In the genomic region with DNA sequence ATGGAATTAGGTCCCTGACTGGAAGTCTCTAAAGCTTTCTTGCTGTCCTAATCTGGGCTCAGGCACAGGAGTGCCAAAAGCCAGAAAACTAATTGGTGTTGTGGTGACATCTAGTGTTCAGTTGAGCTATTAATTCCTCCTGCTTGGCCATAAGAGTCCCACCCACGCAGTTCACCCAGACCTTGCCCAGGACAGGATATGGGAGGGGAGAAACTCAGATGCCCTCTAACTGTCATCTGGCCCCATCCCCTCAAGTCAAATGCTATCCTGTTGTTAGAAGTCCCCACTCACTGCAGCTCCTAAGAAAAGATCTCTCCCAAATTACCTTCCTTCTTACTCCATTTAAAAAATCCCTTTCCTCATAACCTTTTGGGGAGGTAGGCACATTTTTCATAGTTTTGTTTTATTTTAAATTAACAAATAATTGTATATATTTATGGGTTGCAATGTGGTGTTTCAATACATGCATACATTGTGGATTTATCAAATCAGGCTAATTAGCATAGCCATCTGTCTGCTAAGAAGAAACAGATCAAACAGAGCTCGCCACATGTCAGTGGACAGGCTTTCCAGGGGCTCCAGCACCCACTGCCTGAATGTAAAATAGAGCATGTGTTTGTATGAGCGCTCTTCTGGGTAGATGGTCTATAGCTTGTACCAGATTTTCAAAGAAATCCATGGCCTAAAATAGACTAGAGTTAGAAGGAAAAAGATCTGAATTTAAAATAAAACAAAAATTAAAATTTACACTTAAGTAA, we compare ENCODE assay signal across 8 cellular contexts.
A peak's percentile ranks its signal among the peaks of the same experiment; 100 is the strongest.
DNase-seq lines count a peak whose midpoint lies in the region; ATAC-seq and TF ChIP-seq lines count a peak whose summit lies in the region.

No MANE protein-coding gene starts in this region.

- TF ChIP-seq EP300 in SK-N-SH (IDR thresholded peaks at IDR 0.05; ENCODE audit: borderline replicate concordance in 1 of 2, low read depth in 1 of 2, low read length in 1 of 2), result peak in 1 of 2 experiments; percentile 82; a peak in 2 of 4 replicates

- no peaks in the 10 kb centered on the region for H4K20me1 ChIP-seq in SK-N-SH (ENCODE audit: insufficient read depth)

- ATAC-seq in GM18505 (IDR thresholded peaks at IDR 0.05; ENCODE audit: unreplicated experiment) (peak; percentile 61), HG02852 (IDR thresholded peaks at IDR 0.05; ENCODE audit: unreplicated experiment) (peak; percentile 54)

- no peaks in the 10 kb centered on the region for H3K9me2 ChIP-seq in SK-N-SH

- H3K4me1 ChIP-seq in SK-N-SH (ENCODE audit: control insufficient read depth in 1 of 2, insufficient read depth in 2 of 2, low read depth in 1 of 2, low read length in 1 of 2), result peaks cover 21 to 38% of the 10 kb centered on the region in 2 experiments

- peak overlapping the region in 1 of 2 experiments; percentile 7; a peak in 1 of 4 replicates for H3K4me3 ChIP-seq in SK-N-SH (ENCODE audit: low read depth in 2 of 2, low read length in 1 of 2)

- TF ChIP-seq POLR2A in GM18505 (IDR thresholded peaks at IDR 0.05; ENCODE audit: borderline replicate concordance, extremely low read depth, insufficient read depth, insufficient read length), result no peak

- H3K4me2 ChIP-seq in SK-N-SH, result no peak overlapping the region

- peak overlapping the region in 2 of 5 experiments; percentile 28 to 63 for H3K4me3 Mint-ChIP-seq in brain

- H3K36me3 ChIP-seq in SK-N-SH (replicated peaks in 1 of 2; ENCODE audit: control insufficient read depth in 1 of 2, insufficient read depth in 2 of 2, low read length in 1 of 2), result no peaks in the 10 kb centered on the region

- POLR2A ChIA-PET in SK-N-SH (lab: Yijun Ruan, JAX), result interaction anchor here (0.8 to 1.5 kb wide), 7 partner anchors 16 to 210 kb away, joined by 3 to 10 read pairs (median 4); partner anchors contain the start of genes CCDC146 and PTPN12

- H3K9me3 ChIP-seq in SK-N-SH, result no peaks in the 10 kb centered on the region

- peak; percentile 87 for DNase-seq in AG20443 (ENCODE audit: low spot score)
- peak; percentile 77 for DNase-seq in NCI-H1105 (lab: John Stamatoyannopoulos, UW)
- peak; percentile 89 for DNase-seq in SK-N-SH
- DNase-seq in inferior parietal cortex (ENCODE audit: extremely low spot score), result peak; percentile 91
- peak; percentile 47 for DNase-seq in stimulated activated CD4-positive, alpha-beta T cell treated with anti-CD3 and anti-CD28 coated beads, Interleukin-1b, Interleukin-23, amount 100 ng/mL, for 48 hours

- no peak overlapping the region for H3K9ac ChIP-seq in SK-N-SH

- peaks cover 29% of the 10 kb centered on the region for H3K4me1 Mint-ChIP-seq in brain

- H3K27ac ChIP-seq in SK-N-SH (ENCODE audit: low read depth in 2 of 2, low read length in 1 of 2), result peak overlapping the region in 1 of 2 experiments; percentile 92; a peak in 2 of 4 replicates

- CTCF ChIA-PET in SK-N-SH (lab: Yijun Ruan, JAX), result interaction anchor here (0.6 to 2.9 kb wide), 54 partner anchors 10 to 319 kb away, joined by 3 to 51 read pairs (median 4); partner anchors contain the start of genes CCDC146 and GSAP

- peak; percentile 99 for TF ChIP-seq RAD21 in SK-N-SH (IDR thresholded peaks at IDR 0.05; ENCODE audit: low read length)

- 42% methylated on average over 3 of the region's 3 CpGs for WGBS in SK-N-SH (ENCODE audit: low lambda C conversion rate)

- TF ChIP-seq CTCF in SK-N-SH (IDR thresholded peaks at IDR 0.05) (peak; percentile 87), brain (conservative IDR thresholded peaks at IDR 0.05) (peak; percentile 82 to 83)

- peak overlapping the region; percentile 75; the same call in 1 of the 2 replicates for H2AFZ ChIP-seq in SK-N-SH (ENCODE audit: low read depth)

- peaks cover 0 to 5% (median 0%) of the 10 kb centered on the region in 5 experiments for H3K9me3 Mint-ChIP-seq in brain

- no peaks in the 10 kb centered on the region for H3K36me3 Mint-ChIP-seq in brain

- H3F3A ChIP-seq in SK-N-SH (replicated peaks; ENCODE audit: insufficient read depth), result no peaks in the 10 kb centered on the region

- H3K27me3 Mint-ChIP-seq in brain, result no peaks in the 10 kb centered on the region

- H3K27me3 ChIP-seq in SK-N-SH (ENCODE audit: insufficient read depth), result no peaks in the 10 kb centered on the region

- no peaks in the 10 kb centered on the region for H3K79me2 ChIP-seq in SK-N-SH (ENCODE audit: insufficient read depth)

- H3K27ac Mint-ChIP-seq in brain, result peak overlapping the region; percentile 50 to 95 (median 83)

TF ChIP-seq in SK-N-SH, 30 proteins besides CTCF, POLR2A, EP300 and RAD21:
- TF ChIP-seq MXI1 (IDR thresholded peaks at IDR 0.05; ENCODE audit: low read depth, low read length), result peak; percentile 98
- TF ChIP-seq YY1 (IDR thresholded peaks at IDR 0.05; ENCODE audit: low read depth), result no peak
- peak; percentile 67 for TF ChIP-seq NFIC (IDR thresholded peaks at IDR 0.05; ENCODE audit: borderline replicate concordance)
- peak; percentile 94 for TF ChIP-seq SMC3 (IDR thresholded peaks at IDR 0.05; ENCODE audit: low read depth, low read length)
- TF ChIP-seq TCF12 (IDR thresholded peaks at IDR 0.05), result peak; percentile 41; the same call in 1 of the 2 replicates
- TF ChIP-seq SIN3A (IDR thresholded peaks at IDR 0.05; ENCODE audit: borderline replicate concordance, low read depth, low read length), result 0 out of 2 replicates have a peak, but pooled peaks have one; percentile 34
- TF ChIP-seq CHD2 (IDR thresholded peaks at IDR 0.05; ENCODE audit: low read length, partially characterized antibody), result no peak
- TF ChIP-seq RCOR1 (IDR thresholded peaks at IDR 0.05; ENCODE audit: low read length), result peak; percentile 51; the same call in 1 of the 2 replicates
- 0 out of 2 replicates have a peak, but pooled peaks have one; percentile 13 for TF ChIP-seq TAF1 (IDR thresholded peaks at IDR 0.05; ENCODE audit: borderline replicate concordance, low read depth, low read length)
